9 cellular contexts compared by ENCODE assay signal in genomic region chr9:81737871-81738507, GRCh38. TPM values are rescaled to one million over a fixed set of nuclear protein-coding genes. Genes with fewer than 3 reads are reported as not detected.
DNase-seq lines count a peak whose midpoint lies in the region; ATAC-seq, FAIRE-seq and TF ChIP-seq lines count a peak whose summit lies in the region.
"Had no signal": no experiment of that assay in that cellular context is flagged by ENCODE, and none has a peak within 500 bp of the region (broad histone marks: within the 10 kb centered on the region; RNA-seq: fewer than 3 reads in every experiment).

No MANE protein-coding gene starts in this region.

- no peak for TF ChIP-seq RAD21 in H1 (IDR thresholded peaks at IDR 0.05 in 1 of 2, conservative IDR thresholded peaks at IDR 0.05 in 1 of 2; ENCODE audit: low read depth in 2 of 2, low read length in 2 of 2)

- peak; percentile 70 for ATAC-seq in GM18519 (IDR thresholded peaks at IDR 0.05; ENCODE audit: low FRiP score, unreplicated experiment)

- H3K56ac ChIP-seq in H1 (replicated peaks; ENCODE audit: insufficient read length, low read depth, low read length) = no peak overlapping the region

- H3K4me3 Mint-ChIP-seq in activated naive CD4-positive, alpha-beta T cell treated with anti-CD3 and anti-CD28 coated beads for 36 hours = no peak overlapping the region

- H3K27me3 Mint-ChIP-seq in activated naive CD4-positive, alpha-beta T cell treated with anti-CD3 and anti-CD28 coated beads for 36 hours (ENCODE audit: low read depth) = peaks cover 2% of the 10 kb centered on the region

- WGBS in H1 (ENCODE audit: extremely low coverage in 1 of 2, insufficient coverage in 1 of 2, insufficient read length in 1 of 2, insufficient replicate concordance in 2 of 2, low coverage in 1 of 2, low lambda C conversion rate in 2 of 2, missing lambda C conversion rate in 1 of 2), 2 experiments = 86% methylated on average over 6 of the region's 6 CpGs; no CpG with 5 or more reads in 1 of the 2 experiments

- no peak overlapping the region for H3K27ac ChIP-seq in H1 (ENCODE audit: low read depth, low read length)

- peaks cover 0 to 4% (median 0%) of the 10 kb centered on the region in 4 experiments; a peak in 1 of 7 replicates for H3K4me1 ChIP-seq in H1 (replicated peaks in 1 of 4; ENCODE audit: control insufficient read depth in 3 of 4, insufficient read depth in 4 of 4, low read length in 3 of 4)

- no peaks in the 10 kb centered on the region for H3K79me1 ChIP-seq in H1 (ENCODE audit: low read depth, low read length)

- H4K5ac ChIP-seq in H1 (ENCODE audit: insufficient read length, low read depth, low read length) = no peak overlapping the region

- no peak overlapping the region for H2BK20ac ChIP-seq in H1 (ENCODE audit: low read length)

- H3K36me3 ChIP-seq in H1 (ENCODE audit: control insufficient read depth in 2 of 4, insufficient read depth in 4 of 4, low read length in 3 of 4) = no peaks in the 10 kb centered on the region

- TF ChIP-seq EP300 in H1 (IDR thresholded peaks at IDR 0.05; ENCODE audit: borderline replicate concordance in 1 of 2, low read depth in 2 of 2, low read length in 2 of 2) = no peak

- H4K91ac ChIP-seq in H1 (replicated peaks; ENCODE audit: insufficient read length, low read length) = no peak overlapping the region

- H4K8ac ChIP-seq in H1 (ENCODE audit: extremely low read depth, insufficient read depth, low read length) = no peak overlapping the region

- intact Hi-C loops in activated naive CD4-positive, alpha-beta T cell treated with anti-CD3 and anti-CD28 coated beads for 36 hours (cut with micrococcal nuclease) = no loop called here

- no peak overlapping the region for H2BK15ac ChIP-seq in H1 (ENCODE audit: low read length)

- H2AK5ac ChIP-seq in H1 (ENCODE audit: low read depth, low read length) = no peak overlapping the region

- no peak overlapping the region for H3K14ac ChIP-seq in H1 (ENCODE audit: insufficient read length)

- no peak overlapping the region for H3K4me3 ChIP-seq in H1 (ENCODE audit: extremely low read depth in 1 of 4, insufficient read depth in 2 of 4, low read depth in 3 of 4, low read length in 4 of 4)

- H3K9me3 Mint-ChIP-seq in activated naive CD4-positive, alpha-beta T cell treated with anti-CD3 and anti-CD28 coated beads for 36 hours = peaks cover 14% of the 10 kb centered on the region

- CTCF ChIA-PET in H1 (lab: Charles Lee; ENCODE audit: partially characterized antibody) = no interaction called here
- CTCF ChIA-PET in activated naive CD4-positive, alpha-beta T cell treated with anti-CD3 and anti-CD28 coated beads for 36 hours (lab: Charles Lee) = no interaction called here

- POLR2A ChIA-PET in H1 (lab: Charles Lee; ENCODE audit: partially characterized antibody) = no interaction called here

- TF ChIP-seq POLR2A in H1 (IDR thresholded peaks at IDR 0.05; ENCODE audit: control extremely low read depth in 1 of 2, low read depth in 2 of 2, low read length in 2 of 2) = no peak

- no peaks in the 10 kb centered on the region for H3K9me3 ChIP-seq in H1 (ENCODE audit: insufficient read depth in 2 of 2, low read depth in 1 of 2, low read length in 1 of 2)

- DNase-seq in LoVo (ENCODE audit: low spot score) = peak; percentile 86
- DNase-seq in H1 (ENCODE audit: low read depth in 1 of 2, low spot score in 2 of 2) = no peak
- peak; percentile 33 for DNase-seq in putamen (ENCODE audit: low spot score)
- no peak for DNase-seq in activated naive CD4-positive, alpha-beta T cell treated with anti-CD3 and anti-CD28 coated beads for 36 hours
- no peak for DNase-seq in islet precursor cell
- DNase-seq in stimulated activated CD4-positive, alpha-beta T cell treated with anti-CD3 and anti-CD28 coated beads, Interleukin-4, amount 100 ng/mL, for 4 hours = no peak
- no peak for DNase-seq in NCI-H1694 (lab: John Stamatoyannopoulos, UW)
- DNase-seq: stimulated activated CD4-positive, alpha-beta T cell treated with anti-CD3 and anti-CD28 coated beads, Interleukin-4, amount 100 ng/mL, for 24 hours had no signal

- TF ChIP-seq CTCF in H1 (IDR thresholded peaks at IDR 0.05; ENCODE audit: control extremely low read depth in 1 of 3, insufficient read depth in 1 of 3, low read depth in 1 of 3, low read length in 3 of 3) = no peak

- no peaks in the 10 kb centered on the region for H3K4me1 Mint-ChIP-seq in activated naive CD4-positive, alpha-beta T cell treated with anti-CD3 and anti-CD28 coated beads for 36 hours (ENCODE audit: low read depth)

- H2BK120ac ChIP-seq in H1 (replicated peaks; ENCODE audit: low read depth, low read length) = no peak overlapping the region

- H3K36me3 Mint-ChIP-seq in activated naive CD4-positive, alpha-beta T cell treated with anti-CD3 and anti-CD28 coated beads for 36 hours (ENCODE audit: low read depth) = no peaks in the 10 kb centered on the region

- no peaks in the 10 kb centered on the region for H3K27me3 ChIP-seq in H1 (replicated peaks in 1 of 4; ENCODE audit: control insufficient read depth in 3 of 4, extremely low read depth in 1 of 4, insufficient read depth in 3 of 4, low read length in 3 of 4)

- no peak overlapping the region for H2BK12ac ChIP-seq in H1 (ENCODE audit: low read depth, low read length)

- H3K18ac ChIP-seq in H1 (ENCODE audit: extremely low read depth, low read length) = no peak overlapping the region

- no peak overlapping the region for H3K9ac ChIP-seq in H1 (replicated peaks in 1 of 4; ENCODE audit: extremely low read depth in 1 of 4, low read depth in 3 of 4, low read length in 3 of 4)

- no peak overlapping the region for H3K23ac ChIP-seq in H1 (ENCODE audit: insufficient read length)

- no peak for FAIRE-seq in H1 (lab: Jason Lieb, UNC)

- H2BK5ac ChIP-seq in H1 (ENCODE audit: low read depth, low read length) = no peak overlapping the region

- peak overlapping the region; percentile 55; the same call in 1 of the 2 replicates for H2AFZ ChIP-seq in H1 (ENCODE audit: low read length)

- H3K23me2 ChIP-seq in H1 (ENCODE audit: low read depth, low read length) = no peaks in the 10 kb centered on the region

- H3K4me2 ChIP-seq in H1 (ENCODE audit: insufficient read depth in 1 of 2, low read depth in 2 of 2, low read length in 2 of 2) = no peak overlapping the region; a peak in 1 of 4 replicates

- H3K4ac ChIP-seq in H1 (replicated peaks; ENCODE audit: insufficient read length, low read depth, low read length) = no peak overlapping the region

- H3K79me2 ChIP-seq in H1 (ENCODE audit: control insufficient read depth in 1 of 2, insufficient read depth in 2 of 2, low read length in 2 of 2) = no peaks in the 10 kb centered on the region

- H3K27ac Mint-ChIP-seq in activated naive CD4-positive, alpha-beta T cell treated with anti-CD3 and anti-CD28 coated beads for 36 hours = no peak overlapping the region

- no peaks in the 10 kb centered on the region for H4K20me1 ChIP-seq in H1 (replicated peaks in 1 of 2; ENCODE audit: control insufficient read depth in 1 of 2, insufficient read depth in 2 of 2, low read length in 2 of 2)

TF ChIP-seq in H1, 55 proteins besides CTCF, POLR2A, EP300 and RAD21:
- TF ChIP-seq RNF2 (IDR thresholded peaks at IDR 0.05; ENCODE audit: borderline replicate concordance, low read depth, low read length, missing control alignments, poor library complexity, severe bottlenecking) (no peak), EGR1 (IDR thresholded peaks at IDR 0.05; ENCODE audit: borderline replicate concordance, low read depth, low read length) (no peak), NANOG (IDR thresholded peaks at IDR 0.05; ENCODE audit: insufficient read depth, low read depth, low read length, poor library complexity, severe bottlenecking) (no peak), SP2 (IDR thresholded peaks at IDR 0.05; ENCODE audit: low read length) (no peak), YY1 (IDR thresholded peaks at IDR 0.05; ENCODE audit: low read depth, low read length) (no peak), POLR2AphosphoS5 (IDR thresholded peaks at IDR 0.05; ENCODE audit: low read depth, low read length) (no peak), E2F6 (IDR thresholded peaks at IDR 0.05) (no peak), HDAC6 (IDR thresholded peaks at IDR 0.05; ENCODE audit: low read depth, low read length) (no peak), RBBP5 (IDR thresholded peaks at IDR 0.05; ENCODE audit: borderline replicate concordance, low read depth, low read length) (no peak), CHD2 (IDR thresholded peaks at IDR 0.05; ENCODE audit: low read length) (no peak), KDM5A (IDR thresholded peaks at IDR 0.05; ENCODE audit: low read length) (no peak), CTBP2 (IDR thresholded peaks at IDR 0.05; ENCODE audit: borderline replicate concordance, insufficient read depth, insufficient read length, low read length) (no peak)

RNA-seq across cellular contexts. Expression of gene TLE1, which starts 48.6 kb away (rescaled TPM):
- total RNA-seq in H1 (2021; fragmentation: NEBNext Ultra II Directional; extraction: Animal tissue kit (Norgen Biotek cat#: 25700)) = 91.0 and 91.6 TPM in 2 replicates
- 81.8 and 84.6 TPM in 2 replicates for polyA plus RNA-seq in H1 (2011; rRNA removed)
- polyA plus RNA-seq in H1 (2011; cell fraction: cytosol; rRNA removed) = 69.1 TPM
- polyA plus RNA-seq in H1 (2011; cell fraction: nucleus; rRNA removed) = 88.5 TPM
- 56.7 to 72.7 TPM (median 64.8 TPM) in 4 replicates for polyA plus RNA-seq in H1 (2012, experiment 1 of 2)
- 56.8 TPM for polyA plus RNA-seq in H1 (2012, experiment 2 of 2)
- polyA plus RNA-seq in H1 (2013, experiment 1 of 2) = 69.7 TPM
- polyA plus RNA-seq in H1 (2013, experiment 2 of 2) = 70.8 TPM
- 89.8 and 93.5 TPM in 2 replicates for polyA minus RNA-seq in H1 (2011; rRNA and poly(A)+ RNA removed)
- 52.8 TPM for polyA minus RNA-seq in H1 (2011; cell fraction: cytosol; rRNA and poly(A)+ RNA removed)
- polyA minus RNA-seq in H1 (2011; cell fraction: nucleus; rRNA and poly(A)+ RNA removed) = 89.2 TPM
- under 1 TPM; 0.10 TPM for total RNA-seq in activated naive CD4-positive, alpha-beta T cell treated with anti-CD3 and anti-CD28 coated beads for 36 hours

Comparison
In these comparisons a context has a peak if more than half of its experiments do, and no peak if none do; other contexts are left out.
1. DNase-seq: peak in LoVo (single experiment) and putamen (single experiment); none in H1 (0 of 2), activated naive CD4-positive, alpha-beta T cell treated with anti-CD3 and anti-CD28 coated beads for 36 hours (single experiment), islet precursor cell (single experiment), stimulated activated CD4-positive, alpha-beta T cell treated with anti-CD3 and anti-CD28 coated beads, Interleukin-4, amount 100 ng/mL, for 4 hours (0 of 2) and NCI-H1694 (single experiment).
2. RNA of gene TLE1, which starts 48.6 kb away (total RNA-seq): 91.0 to 91.6 TPM in H1; 0.10 TPM in activated naive CD4-positive, alpha-beta T cell treated with anti-CD3 and anti-CD28 coated beads for 36 hours; every median in the first group is over 10 times any median in the second.